Comparison of ENCODE assay signal across 10 cellular contexts in genomic region chr17:31309525-31309924, GRCh38. TPM values are rescaled to one million over a fixed set of nuclear protein-coding genes. Genes with fewer than 3 reads are reported as not detected.
DNase-seq lines count a peak whose midpoint lies in the region; ATAC-seq and TF ChIP-seq lines count a peak whose summit lies in the region.
"Had no signal": no experiment of that assay in that cellular context is flagged by ENCODE, and none has a peak within 500 bp of the region (broad histone marks: within the 10 kb centered on the region; RNA-seq: fewer than 3 reads in every experiment).

No MANE protein-coding gene starts in this region.

- peak overlapping the region; percentile 3 for H3K27ac ChIP-seq in CD8-positive, alpha-beta memory T cell (ENCODE audit: low read depth, low read length)
- no peak overlapping the region for H3K27ac ChIP-seq in ascending aorta

- H3K4me3 ChIP-seq in CD8-positive, alpha-beta memory T cell (ENCODE audit: low read length) = peak overlapping the region; percentile 83
- H3K4me3 ChIP-seq in ascending aorta = no peak overlapping the region

- peaks cover 48% of the 10 kb centered on the region for H3K4me1 ChIP-seq in CD8-positive, alpha-beta memory T cell (ENCODE audit: insufficient read depth, low read length)
- H3K4me1 ChIP-seq in ascending aorta = no peaks in the 10 kb centered on the region

- no peaks in the 10 kb centered on the region for H3K27me3 ChIP-seq in CD8-positive, alpha-beta memory T cell (ENCODE audit: insufficient read depth, low read length, poor library complexity, severe bottlenecking)
- no peaks in the 10 kb centered on the region for H3K27me3 ChIP-seq in ascending aorta

- peaks cover 13% of the 10 kb centered on the region for H3K36me3 ChIP-seq in CD8-positive, alpha-beta memory T cell (ENCODE audit: insufficient read depth, low read length)
- H3K36me3 ChIP-seq in ascending aorta = no peaks in the 10 kb centered on the region

- TF ChIP-seq CTCF in GM20000 (IDR thresholded peaks at IDR 0.05; ENCODE audit: extremely low read depth, missing control alignments) = no peak
- no peak for TF ChIP-seq CTCF in ascending aorta (IDR thresholded peaks at IDR 0.05)

- ATAC-seq in T-helper 17 cell = peak; percentile 41

- peaks cover 61 to 72% (median 63%) of the 10 kb centered on the region in 3 donors for H3K4me1 Mint-ChIP-seq in CD8-positive, alpha-beta memory T cell
- peaks cover 46% of the 10 kb centered on the region for H3K4me1 Mint-ChIP-seq in T-helper 17 cell

- H3K27me3 Mint-ChIP-seq in CD8-positive, alpha-beta memory T cell = no peaks in the 10 kb centered on the region
- H3K27me3 Mint-ChIP-seq in T-helper 17 cell = no peaks in the 10 kb centered on the region

- H3K9me3 ChIP-seq in CD8-positive, alpha-beta memory T cell (ENCODE audit: low read length) = no peaks in the 10 kb centered on the region
- H3K9me3 ChIP-seq in T-helper 17 cell (ENCODE audit: control insufficient read depth, low read length, poor library complexity, severe bottlenecking) (no peaks in the 10 kb centered on the region), ascending aorta (no peaks in the 10 kb centered on the region)

- H3K27ac Mint-ChIP-seq in CD8-positive, alpha-beta memory T cell = peak overlapping the region; percentile 82 to 98 (median 92)
- peak overlapping the region; percentile 100 for H3K27ac Mint-ChIP-seq in T-helper 17 cell

- H3K36me3 Mint-ChIP-seq in CD8-positive, alpha-beta memory T cell = peaks cover 17 to 68% (median 26%) of the 10 kb centered on the region in 3 donors
- peaks cover 20% of the 10 kb centered on the region for H3K36me3 Mint-ChIP-seq in T-helper 17 cell (ENCODE audit: low read depth)

- intact Hi-C loops in ascending aorta (cut with DNase I) = no loop called here

- DNase-seq in CD8-positive, alpha-beta memory T cell = peak in 2 of 5 donors; percentile 34 to 47
- peak; percentile 47 for DNase-seq in GM20000 (ENCODE audit: low spot score)
- no peak for DNase-seq in T-helper 17 cell
- peak; percentile 60 for DNase-seq in medulla oblongata (ENCODE audit: extremely low spot score)
- DNase-seq in NCI-H510A treated with DMSO at 0.1 percent for 48 hours (lab: John Stamatoyannopoulos, UW) = no peak
- no peak for DNase-seq in AG08396 (ENCODE audit: low spot score)
- no peak for DNase-seq in ascending aorta (ENCODE audit: low spot score in 2 of 2)
- no peak for DNase-seq in GM19240 (ENCODE audit: insufficient read length, low spot score)
- DNase-seq: left cardiac atrium had no signal

- peaks cover 0 to 6% (median 0%) of the 10 kb centered on the region in 5 donors for H3K9me3 Mint-ChIP-seq in CD8-positive, alpha-beta memory T cell

- H3K4me3 Mint-ChIP-seq in CD8-positive, alpha-beta memory T cell = peak overlapping the region; percentile 84 to 97 (median 92)
- H3K4me3 Mint-ChIP-seq in T-helper 17 cell = peak overlapping the region; percentile 93

- POLR2A ChIA-PET in CD8-positive, alpha-beta memory T cell (lab: Charles Lee) = interaction anchor here (1.3 kb wide), 1 partner anchor 12 kb away, joined by 5 read pairs; the partner anchor contains the start of gene EVI2A

- CTCF ChIA-PET in CD8-positive, alpha-beta memory T cell (lab: Charles Lee) = interaction anchor here (1.0 to 1.6 kb wide), 4 partner anchors 9 to 100 kb away, joined by 3 to 4 read pairs (median 3); partner anchors contain the start of gene EVI2A

RNA-seq across cellular contexts. Expression of gene EVI2B, which starts 4.3 kb away (rescaled TPM):
- total RNA-seq in CD8-positive, alpha-beta memory T cell = 10 to 100 TPM; 29.8 to 32.7 TPM
- polyA plus RNA-seq in CD8-positive, alpha-beta memory T cell = 97.4 TPM
- 100 to 1,000 TPM; 106 TPM for total RNA-seq in T-helper 17 cell
- 0.85 TPM for total RNA-seq in ascending aorta
- total RNA-seq: Daoy had no signal

RNA-seq across cellular contexts. Expression of gene EVI2A, which starts 11.9 kb away (rescaled TPM):
- 10 to 100 TPM; 40.3 to 41.5 TPM for total RNA-seq in CD8-positive, alpha-beta memory T cell
- 50.4 TPM for polyA plus RNA-seq in CD8-positive, alpha-beta memory T cell
- total RNA-seq in T-helper 17 cell (10 to 100 TPM; 34.5 to 41.5 TPM), ascending aorta (7.5 TPM)

RNA-seq across cellular contexts. Expression of gene OMG, which starts 12.5 kb away (rescaled TPM):
- under 1 TPM; 0.13 to 0.18 TPM for total RNA-seq in CD8-positive, alpha-beta memory T cell
- polyA plus RNA-seq in CD8-positive, alpha-beta memory T cell = not detected
- total RNA-seq in T-helper 17 cell (under 1 TPM; 0.60 to 0.65 TPM), ascending aorta (not detected)
- total RNA-seq: Daoy had no signal

Comparison
In these comparisons a context has a peak if more than half of its experiments do, and no peak if none do; other contexts are left out.
1. DNase-seq: peak in GM20000 (single experiment) and medulla oblongata (single experiment); none in T-helper 17 cell (0 of 3), NCI-H510A treated with DMSO at 0.1 percent for 48 hours (single experiment), AG08396 (single experiment), ascending aorta (0 of 2) and GM19240 (single experiment).
2. RNA of gene EVI2B, which starts 4.3 kb away (total RNA-seq): 106 TPM in T-helper 17 cell and 29.8 to 32.7 TPM in CD8-positive, alpha-beta memory T cell; 0.85 TPM in ascending aorta (single experiment); every median in the first group is over 10 times any median in the second.